Comparison of ENCODE assay signal across 19 cellular contexts in genomic region chrX:150517303-150517896, GRCh38.
A peak's percentile ranks its signal among the peaks of the same experiment; 100 is the strongest.
DNase-seq lines count a peak whose midpoint lies in the region; TF ChIP-seq lines count a peak whose summit lies in the region.
"Had no signal": no experiment of that assay in that cellular context is flagged by ENCODE, and none has a peak within 500 bp of the region (broad histone marks: within the 10 kb centered on the region; RNA-seq: fewer than 3 reads in every experiment).

No MANE protein-coding gene starts in this region.

- DNase-seq in GM03348 (ENCODE audit: low spot score) (peak; percentile 61), brain microvascular endothelial cell (peak; percentile 26), iris pigment epithelial cell (ENCODE audit: low read depth) (peak; percentile 48), stromal cell of bone marrow (ENCODE audit: low read depth) (peak; percentile 51), NCI-H1417 treated with DMSO at 0.1 percent for 48 hours (lab: John Stamatoyannopoulos, UW) (no peak), OCI-M1 (lab: John Stamatoyannopoulos, UW) (no peak)
- DNase-seq in effector CD8-positive, alpha-beta T cell (lab: John Stamatoyannopoulos, UW): no peak
- DNase-seq: activated naive CD4-positive, alpha-beta T cell treated with anti-CD3 and anti-CD28 coated beads, Interleukin-2, amount 50 U/mL, for 16 hours; C1 segment of cervical spinal cord; colonic mucosa; kidney glomerular epithelial cell; NCI-H1694; NCI-H69; Right ventricle myocardium superior; stimulated activated naive CD4-positive, alpha-beta T cell; SW 1271; thyroid gland had no signal

- no peaks in the 10 kb centered on the region for H3K27me3 ChIP-seq in brain microvascular endothelial cell (replicated peaks)
- H3K27me3 ChIP-seq: colonic mucosa, thyroid gland had no signal

- in situ Hi-C loops in brain microvascular endothelial cell (cut with HindIII; ENCODE audit: low pct_ligation_motif_present, low sequenced_read_pairs): no loop called here

- H3K36me3 ChIP-seq in brain microvascular endothelial cell (replicated peaks): no peaks in the 10 kb centered on the region
- H3K36me3 ChIP-seq: colonic mucosa, thyroid gland had no signal

- no peak overlapping the region for H3K4me3 ChIP-seq in brain microvascular endothelial cell (ENCODE audit: low read depth, low read length)
- H3K4me3 ChIP-seq: colonic mucosa, GM23338, thyroid gland had no signal

- TF ChIP-seq CTCF in brain microvascular endothelial cell (IDR thresholded peaks at IDR 0.05; ENCODE audit: low read depth, low read length, missing control alignments): no peak

- H3K27ac ChIP-seq in brain microvascular endothelial cell: no peak overlapping the region
- H3K27ac ChIP-seq: colonic mucosa, parathyroid adenoma, thyroid gland had no signal

Comparison
In these comparisons a context has a peak if more than half of its experiments do, and no peak if none do; other contexts are left out.
1. DNase-seq: peak in GM03348 (single experiment), brain microvascular endothelial cell (single experiment), iris pigment epithelial cell (single experiment) and stromal cell of bone marrow (single experiment); none in NCI-H1417 treated with DMSO at 0.1 percent for 48 hours (single experiment), OCI-M1 (single experiment) and effector CD8-positive, alpha-beta T cell (single experiment).